Comparison of ENCODE assay signal across 8 cellular contexts in the genomic region with DNA sequence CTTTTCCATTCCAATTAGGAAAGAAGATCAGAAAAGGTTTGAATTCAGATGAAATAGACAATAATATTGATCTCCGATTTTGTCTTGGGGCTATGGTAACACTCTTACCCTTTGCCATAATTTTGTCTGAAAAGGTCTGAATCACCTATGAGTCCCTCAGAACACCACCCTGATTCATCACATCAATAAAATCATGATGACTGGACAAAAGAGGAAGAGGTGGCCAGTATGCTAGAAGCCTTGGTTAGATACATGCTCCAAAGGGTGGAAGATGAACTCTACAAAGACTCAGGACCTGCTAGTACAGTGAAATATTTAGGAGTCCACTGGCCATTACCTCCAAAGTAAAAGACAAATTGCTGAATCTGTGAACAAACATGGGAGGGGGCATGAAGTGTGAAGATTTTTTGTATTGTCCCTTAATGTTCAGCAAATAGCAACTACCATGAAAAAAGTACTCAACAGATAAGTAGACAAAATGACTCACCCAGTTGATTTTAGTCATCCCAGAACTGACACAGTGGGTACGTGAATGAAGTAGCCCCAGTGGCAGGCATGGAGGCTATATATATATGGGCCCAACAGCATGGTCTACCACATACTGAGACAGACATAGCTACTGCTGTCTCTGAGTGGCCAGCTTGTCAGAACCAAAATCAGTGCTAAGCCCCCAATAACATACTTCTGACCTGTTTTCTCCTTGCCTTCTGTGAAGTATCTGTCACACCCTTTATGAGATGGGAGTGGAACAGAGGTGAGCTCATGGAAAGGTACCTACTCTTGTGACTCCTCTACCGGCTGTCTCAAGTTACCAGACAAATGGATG. TPM values are rescaled to one million over a fixed set of nuclear protein-coding genes. Genes with fewer than 3 reads are reported as not detected.
DNase-seq lines count a peak whose midpoint lies in the region; ATAC-seq and TF ChIP-seq lines count a peak whose summit lies in the region.

No MANE protein-coding gene starts in this region.

- DNase-seq in renal cortical epithelial cell (ENCODE audit: low read depth) = peak; percentile 82
- DNase-seq in NK-92 treated with Interleukin-12 subunit alpha and Interleukin-12 subunit beta, amount 100 ng/mL, for 24 hours (lab: John Stamatoyannopoulos, UW) = no peak
- DNase-seq in caudate nucleus (lab: John Stamatoyannopoulos, UW) = no peak
- no peak for DNase-seq in DMS153 treated with DMSO at 0.1 percent for 48 hours (lab: John Stamatoyannopoulos, UW; ENCODE audit: unreplicated experiment)
- no peak for DNase-seq in NCI-H2107 treated with DMSO at 0.1 percent for 48 hours (lab: John Stamatoyannopoulos, UW; ENCODE audit: unreplicated experiment)

- H3K27ac ChIP-seq in caudate nucleus (ENCODE audit: low read depth, low read length) = no peak overlapping the region

- ATAC-seq in GM18907 (IDR thresholded peaks at IDR 0.05; ENCODE audit: unreplicated experiment) = peak; percentile 95
- ATAC-seq in HG02852 (IDR thresholded peaks at IDR 0.05; ENCODE audit: unreplicated experiment) = peak; percentile 98
- 0 out of 3 replicates have a peak, but pooled peaks have one; percentile 18 for ATAC-seq in SK-N-SH treated with all-trans-retinoic acid at 6 μM for 48 hours

TF ChIP-seq in SK-N-SH treated with all-trans-retinoic acid at 6 μM for 48 hours, 23 proteins besides CTCF, POLR2A, EP300 and RAD21:
- TF ChIP-seq ESRRG (CRISPR knock-in tag; IDR thresholded peaks at IDR 0.05) = no peak
- no peak for TF ChIP-seq ZNF8 (CRISPR knock-in tag; IDR thresholded peaks at IDR 0.05)
- no peak for TF ChIP-seq ARNTL (CRISPR knock-in tag; IDR thresholded peaks at IDR 0.05; ENCODE audit: borderline replicate concordance, low read depth)
- TF ChIP-seq ISL1 (CRISPR knock-in tag; IDR thresholded peaks at IDR 0.05) = no peak
- TF ChIP-seq, protein P1, sequence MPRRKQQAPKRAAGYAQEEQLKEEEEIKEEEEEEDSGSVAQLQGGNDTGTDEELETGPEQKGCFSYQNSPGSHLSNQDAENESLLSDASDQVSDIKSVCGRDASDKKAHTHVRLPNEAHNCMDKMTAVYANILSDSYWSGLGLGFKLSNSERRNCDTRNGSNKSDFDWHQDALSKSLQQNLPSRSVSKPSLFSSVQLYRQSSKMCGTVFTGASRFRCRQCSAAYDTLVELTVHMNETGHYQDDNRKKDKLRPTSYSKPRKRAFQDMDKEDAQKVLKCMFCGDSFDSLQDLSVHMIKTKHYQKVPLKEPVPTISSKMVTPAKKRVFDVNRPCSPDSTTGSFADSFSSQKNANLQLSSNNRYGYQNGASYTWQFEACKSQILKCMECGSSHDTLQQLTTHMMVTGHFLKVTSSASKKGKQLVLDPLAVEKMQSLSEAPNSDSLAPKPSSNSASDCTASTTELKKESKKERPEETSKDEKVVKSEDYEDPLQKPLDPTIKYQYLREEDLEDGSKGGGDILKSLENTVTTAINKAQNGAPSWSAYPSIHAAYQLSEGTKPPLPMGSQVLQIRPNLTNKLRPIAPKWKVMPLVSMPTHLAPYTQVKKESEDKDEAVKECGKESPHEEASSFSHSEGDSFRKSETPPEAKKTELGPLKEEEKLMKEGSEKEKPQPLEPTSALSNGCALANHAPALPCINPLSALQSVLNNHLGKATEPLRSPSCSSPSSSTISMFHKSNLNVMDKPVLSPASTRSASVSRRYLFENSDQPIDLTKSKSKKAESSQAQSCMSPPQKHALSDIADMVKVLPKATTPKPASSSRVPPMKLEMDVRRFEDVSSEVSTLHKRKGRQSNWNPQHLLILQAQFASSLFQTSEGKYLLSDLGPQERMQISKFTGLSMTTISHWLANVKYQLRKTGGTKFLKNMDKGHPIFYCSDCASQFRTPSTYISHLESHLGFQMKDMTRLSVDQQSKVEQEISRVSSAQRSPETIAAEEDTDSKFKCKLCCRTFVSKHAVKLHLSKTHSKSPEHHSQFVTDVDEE (CRISPR knock-in tag; IDR thresholded peaks at IDR 0.05) = no peak
- TF ChIP-seq SNAI2 (CRISPR knock-in tag; IDR thresholded peaks at IDR 0.05) = no peak
- no peak for TF ChIP-seq ZFP30 (CRISPR knock-in tag; IDR thresholded peaks at IDR 0.05)
- TF ChIP-seq ZC3H10 (CRISPR knock-in tag; IDR thresholded peaks at IDR 0.05) = no peak
- no peak for TF ChIP-seq RARB (CRISPR knock-in tag; IDR thresholded peaks at IDR 0.05)
- TF ChIP-seq, protein P2, sequence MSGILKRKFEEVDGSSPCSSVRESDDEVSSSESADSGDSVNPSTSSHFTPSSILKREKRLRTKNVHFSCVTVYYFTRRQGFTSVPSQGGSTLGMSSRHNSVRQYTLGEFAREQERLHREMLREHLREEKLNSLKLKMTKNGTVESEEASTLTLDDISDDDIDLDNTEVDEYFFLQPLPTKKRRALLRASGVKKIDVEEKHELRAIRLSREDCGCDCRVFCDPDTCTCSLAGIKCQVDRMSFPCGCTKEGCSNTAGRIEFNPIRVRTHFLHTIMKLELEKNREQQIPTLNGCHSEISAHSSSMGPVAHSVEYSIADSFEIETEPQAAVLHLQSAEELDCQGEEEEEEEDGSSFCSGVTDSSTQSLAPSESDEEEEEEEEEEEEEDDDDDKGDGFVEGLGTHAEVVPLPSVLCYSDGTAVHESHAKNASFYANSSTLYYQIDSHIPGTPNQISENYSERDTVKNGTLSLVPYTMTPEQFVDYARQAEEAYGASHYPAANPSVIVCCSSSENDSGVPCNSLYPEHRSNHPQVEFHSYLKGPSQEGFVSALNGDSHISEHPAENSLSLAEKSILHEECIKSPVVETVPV (CRISPR knock-in tag; IDR thresholded peaks at IDR 0.05) = no peak
- TF ChIP-seq TOX (CRISPR knock-in tag; IDR thresholded peaks at IDR 0.05; ENCODE audit: borderline replicate concordance) = no peak
- TF ChIP-seq, protein P3, sequence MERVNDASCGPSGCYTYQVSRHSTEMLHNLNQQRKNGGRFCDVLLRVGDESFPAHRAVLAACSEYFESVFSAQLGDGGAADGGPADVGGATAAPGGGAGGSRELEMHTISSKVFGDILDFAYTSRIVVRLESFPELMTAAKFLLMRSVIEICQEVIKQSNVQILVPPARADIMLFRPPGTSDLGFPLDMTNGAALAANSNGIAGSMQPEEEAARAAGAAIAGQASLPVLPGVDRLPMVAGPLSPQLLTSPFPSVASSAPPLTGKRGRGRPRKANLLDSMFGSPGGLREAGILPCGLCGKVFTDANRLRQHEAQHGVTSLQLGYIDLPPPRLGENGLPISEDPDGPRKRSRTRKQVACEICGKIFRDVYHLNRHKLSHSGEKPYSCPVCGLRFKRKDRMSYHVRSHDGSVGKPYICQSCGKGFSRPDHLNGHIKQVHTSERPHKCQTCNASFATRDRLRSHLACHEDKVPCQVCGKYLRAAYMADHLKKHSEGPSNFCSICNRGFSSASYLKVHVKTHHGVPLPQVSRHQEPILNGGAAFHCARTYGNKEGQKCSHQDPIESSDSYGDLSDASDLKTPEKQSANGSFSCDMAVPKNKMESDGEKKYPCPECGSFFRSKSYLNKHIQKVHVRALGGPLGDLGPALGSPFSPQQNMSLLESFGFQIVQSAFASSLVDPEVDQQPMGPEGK (CRISPR knock-in tag; IDR thresholded peaks at IDR 0.05; ENCODE audit: borderline replicate concordance) = no peak
- no peak for TF ChIP-seq BACH2 (CRISPR knock-in tag; IDR thresholded peaks at IDR 0.05; ENCODE audit: borderline replicate concordance)

RNA-seq across cellular contexts. Expression of gene GLS, which starts 36.5 kb away (rescaled TPM):
- total RNA-seq in renal cortical epithelial cell = 1,218 and 1,910 TPM in 2 replicates

Comparison
In these comparisons a context has a peak if more than half of its experiments do, and no peak if none do; other contexts are left out.
1. ATAC-seq: peak in every context shown above with its lines; median percentile 98 in HG02852; 95 in GM18907; 18 in SK-N-SH treated with all-trans-retinoic acid at 6 μM for 48 hours.